In genomic region chr9:70629080-70629685, GRCh38 we compare ENCODE assay signal across 8 cellular contexts.
DNase-seq lines count a peak whose midpoint lies in the region; TF ChIP-seq lines count a peak whose summit lies in the region.
"Not testable (repeated sequence)": the region's sequence is repeated elsewhere in the genome, so short reads cannot be mapped to it uniquely, and the experiment has no call there.

No MANE protein-coding gene starts in this region.

- H3K36me3 ChIP-seq in kidney epithelial cell (ENCODE audit: control insufficient read depth, insufficient read depth, low read length), result not testable (repeated sequence)

- not testable (repeated sequence) for H3K27me3 ChIP-seq in kidney epithelial cell (ENCODE audit: control insufficient read depth, insufficient read depth, low read length)

- H3K4me3 ChIP-seq in kidney epithelial cell (ENCODE audit: low read depth, low read length), result not testable (repeated sequence)

- in situ Hi-C loops in GM13977 (cut with MboI; ENCODE audit: low pct_unique_long_range_greater_than_20kb, low sequenced_read_pairs, unreplicated experiment), result loop anchor here (25.0 kb wide), 2 partner anchors 383 to 633 kb away; no protein-coding TSS in a partner anchor

- not testable (repeated sequence) for H3K27ac ChIP-seq in VCaP

- DNase-seq in A172 (ENCODE audit: low spot score), result peak; percentile 23
- DNase-seq in DMS 273 (lab: John Stamatoyannopoulos, UW; ENCODE audit: unreplicated experiment), result peak; percentile 53
- peak; percentile 24 for DNase-seq in GM13977 (ENCODE audit: low spot score)
- peak; percentile 17 for DNase-seq in HuH-7.5 (ENCODE audit: low spot score)
- DNase-seq in NCI-H69 (lab: John Stamatoyannopoulos, UW), result peak; percentile 61
- peak; percentile 27 for DNase-seq in epidermal melanocyte (ENCODE audit: insufficient read length, low spot score)
- DNase-seq in kidney epithelial cell (ENCODE audit: low read depth), result not testable (repeated sequence)

- TF ChIP-seq CTCF in GM13977 (IDR thresholded peaks at IDR 0.05; ENCODE audit: extremely low read depth, insufficient read depth, missing control alignments) (peak; percentile 30), VCaP (conservative IDR thresholded peaks at IDR 0.05) (peak; percentile 49), kidney epithelial cell (IDR thresholded peaks at IDR 0.05; ENCODE audit: insufficient read depth, low read length, poor library complexity, severe bottlenecking) (peak; percentile 23)
